ENCODE assay signal across 8 cellular contexts in genomic region chr2:201116115-201116958, GRCh38. TPM values are rescaled to one million over a fixed set of nuclear protein-coding genes. Genes with fewer than 3 reads are reported as not detected.
A peak's percentile ranks its signal among the peaks of the same experiment; 100 is the strongest.
DNase-seq lines count a peak whose midpoint lies in the region; ATAC-seq and TF ChIP-seq lines count a peak whose summit lies in the region.

TSS of gene CFLAR (plus strand) at chr2:201116164. CDS start at chr2:201129866, 13,702 bp downstream.

- intact Hi-C loops in testis (cut with DNase I; ENCODE audit: low total_unique reads) = loop anchor here (5.0 kb wide), 1 partner anchor 41 kb away; no protein-coding TSS in a partner anchor

- TF ChIP-seq POLR2A in testis (IDR thresholded peaks at IDR 0.05) = no peak

- TF ChIP-seq CTCF in omental fat pad (IDR thresholded peaks at IDR 0.05) (no peak), testis (IDR thresholded peaks at IDR 0.05) (no peak)

- H3K4me3 ChIP-seq in SK-N-MC = peak within 1 kb of the TSS; percentile 83
- H3K4me3 ChIP-seq in testis = peak within 1 kb of the TSS; percentile 91 to 99

- peak within 1 kb of the TSS; percentile 99 for H3K27ac ChIP-seq in SK-N-MC
- peak within 1 kb of the TSS; percentile 97 to 100 for H3K27ac ChIP-seq in testis

- H3K9me3 ChIP-seq in SK-N-MC (ENCODE audit: low read depth, low read length) (no peaks in the 10 kb centered on the region), testis (no peaks in the 10 kb centered on the region)

- CTCF ChIA-PET in activated naive CD4-positive, alpha-beta T cell treated with anti-CD3 and anti-CD28 coated beads, Interleukin-2, amount 10 ng/mL, durations not matched to agents 7 days and 5 days (lab: Charles Lee) = interaction anchor here (1.2 to 6.1 kb wide), 6 partner anchors 14 to 118 kb away, joined by 3 to 64 read pairs (median 7); no protein-coding TSS in a partner anchor

- DNase-seq in Daoy (ENCODE audit: low read depth) (peak; percentile 82), Kasumi-1 (lab: John Stamatoyannopoulos, UW) (peak; percentile 74 to 81), SK-N-MC (ENCODE audit: low read depth, low spot score) (no peak), germinal center (ENCODE audit: low spot score) (peak; percentile 64), omental fat pad (ENCODE audit: low spot score) (no peak), testis (peak; percentile 76)
- peak; percentile 91 for DNase-seq in activated naive CD4-positive, alpha-beta T cell treated with anti-CD3 and anti-CD28 coated beads, Interleukin-2, amount 10 ng/mL, durations not matched to agents 7 days and 5 days

- ATAC-seq in GM21786 (IDR thresholded peaks at IDR 0.05; ENCODE audit: unreplicated experiment) = peak; percentile 31
- ATAC-seq in omental fat pad (ENCODE audit: low FRiP score) = peak; percentile 71

- H3K9ac ChIP-seq in SK-N-MC (ENCODE audit: insufficient read length) = peak within 1 kb of the TSS; percentile 94

- peak within 1 kb of the TSS; percentile 100 for H3K27ac Mint-ChIP-seq in activated naive CD4-positive, alpha-beta T cell treated with anti-CD3 and anti-CD28 coated beads, Interleukin-2, amount 10 ng/mL, durations not matched to agents 7 days and 5 days

- peak within 1 kb of the TSS; percentile 84 for H3K4me3 Mint-ChIP-seq in activated naive CD4-positive, alpha-beta T cell treated with anti-CD3 and anti-CD28 coated beads, Interleukin-2, amount 10 ng/mL, durations not matched to agents 7 days and 5 days

- H3K9me3 Mint-ChIP-seq in activated naive CD4-positive, alpha-beta T cell treated with anti-CD3 and anti-CD28 coated beads, Interleukin-2, amount 10 ng/mL, durations not matched to agents 7 days and 5 days = no peaks in the 10 kb centered on the region

- H3K4me1 Mint-ChIP-seq in activated naive CD4-positive, alpha-beta T cell treated with anti-CD3 and anti-CD28 coated beads, Interleukin-2, amount 10 ng/mL, durations not matched to agents 7 days and 5 days = peaks cover 45% of the 10 kb centered on the region

- H3K27me3 ChIP-seq in testis = no peaks in the 10 kb centered on the region

- 0 to 1% methylated on average over 25 to 74 of the region's 75 CpGs for WGBS in testis, 2 donors

- peaks cover 7% of the 10 kb centered on the region for H3K27me3 Mint-ChIP-seq in activated naive CD4-positive, alpha-beta T cell treated with anti-CD3 and anti-CD28 coated beads, Interleukin-2, amount 10 ng/mL, durations not matched to agents 7 days and 5 days

- peaks cover 30% of the 10 kb centered on the region for H3K36me3 Mint-ChIP-seq in activated naive CD4-positive, alpha-beta T cell treated with anti-CD3 and anti-CD28 coated beads, Interleukin-2, amount 10 ng/mL, durations not matched to agents 7 days and 5 days

- peaks cover 23% of the 10 kb centered on the region for H3K4me1 ChIP-seq in testis

- H3K36me3 ChIP-seq in SK-N-MC (ENCODE audit: insufficient read depth, low read length) (no peaks in the 10 kb centered on the region), testis (ENCODE audit: low read depth, missing control alignments) (no peaks in the 10 kb centered on the region)

RNA-seq across cellular contexts. Expression of gene CFLAR, which starts in this region (rescaled TPM):
- 25.1 and 26.3 TPM in 2 replicates for total RNA-seq in Daoy (2014; rRNA removed; shearing (Covaris generic))
- total RNA-seq in omental fat pad (100 to 1,000 TPM; 204 to 455 (median 293) TPM), testis (100 to 1,000 TPM; 117 to 137 TPM)
- 51.1 TPM for polyA plus RNA-seq in testis (ENCODE audit: insufficient read depth, low read depth, low replicate concordance)

Comparison
In these comparisons a context has a peak if more than half of its experiments do, and no peak if none do; other contexts are left out.
1. DNase-seq: peak in Daoy (single experiment), Kasumi-1 (2 of 2), activated naive CD4-positive, alpha-beta T cell treated with anti-CD3 and anti-CD28 coated beads, Interleukin-2, amount 10 ng/mL, durations not matched to agents 7 days and 5 days (single experiment), germinal center (single experiment) and testis (single experiment); none in SK-N-MC (single experiment) and omental fat pad (single experiment).